Comparison of ENCODE assay signal across 18 cellular contexts in genomic region chr1:219713981-219714381, GRCh38.
A peak's percentile ranks its signal among the peaks of the same experiment; 100 is the strongest.
DNase-seq lines count a peak whose midpoint lies in the region; ATAC-seq, FAIRE-seq and TF ChIP-seq lines count a peak whose summit lies in the region.
"Had no signal": no experiment of that assay in that cellular context is flagged by ENCODE, and none has a peak within 500 bp of the region (broad histone marks: within the 10 kb centered on the region; RNA-seq: fewer than 3 reads in every experiment).

No MANE protein-coding gene starts in this region.

- 67 to 71% methylated on average over 4 of the region's 4 CpGs for WGBS in pancreas, 2 donors

- intact Hi-C loops in pancreas (cut with DNase I), result no loop called here

- TF ChIP-seq CTCF in pancreas (IDR thresholded peaks at IDR 0.05), result no peak

- peak; percentile 14 for DNase-seq in DMS53 treated with DMSO at 0.1 percent for 48 hours (lab: John Stamatoyannopoulos, UW; ENCODE audit: unreplicated experiment)
- peak; percentile 45 to 79 for DNase-seq in SJCRH30
- peak; percentile 23 for DNase-seq in dedifferentiated amniotic fluid mesenchymal stem cell (ENCODE audit: extremely low spot score)
- peak; percentile 52 for DNase-seq in pons (ENCODE audit: low spot score)
- DNase-seq in activated naive CD4-positive, alpha-beta T cell (lab: John Stamatoyannopoulos, UW), result no peak
- no peak for DNase-seq in NCI-H345 treated with DMSO at 0.1 percent for 48 hours (lab: John Stamatoyannopoulos, UW; ENCODE audit: unreplicated experiment)
- DNase-seq in iPS-NIHi7 (ENCODE audit: extremely low spot score), result no peak
- DNase-seq in pancreas, result no peak
- DNase-seq: activated T-cell treated with anti-CD3 and anti-CD28 coated beads, Interleukin-2, amount 50 U/mL, for 48 hours; effector memory CD4-positive, alpha-beta T cell; NCI-H2171; SHP77; T-helper 1 cell had no signal

- no peak for FAIRE-seq in pancreas (lab: Jason Lieb, UNC)
- FAIRE-seq: H54 had no signal

- H3K4me3 ChIP-seq in SJCRH30 (no peak overlapping the region), pancreas (no peak overlapping the region)
- H3K4me3 ChIP-seq: ascending aorta, gastroesophageal sphincter, right atrium auricular region had no signal

- no peaks in the 10 kb centered on the region for H3K27me3 ChIP-seq in SJCRH30
- H3K27me3 ChIP-seq in pancreas, result no peaks in the 10 kb centered on the region
- H3K27me3 ChIP-seq: ascending aorta, right atrium auricular region had no signal

- H3K27ac ChIP-seq in SJCRH30, result peak overlapping the region; percentile 49
- H3K27ac ChIP-seq in pancreas, result no peak overlapping the region
- H3K27ac ChIP-seq: ascending aorta, gastroesophageal sphincter, right atrium auricular region had no signal

- H3K36me3 ChIP-seq in SJCRH30 (no peaks in the 10 kb centered on the region), pancreas (no peaks in the 10 kb centered on the region)
- H3K36me3 ChIP-seq: ascending aorta, gastroesophageal sphincter, right atrium auricular region had no signal

- H3K4me1 ChIP-seq in SJCRH30 (peaks cover 17% of the 10 kb centered on the region), pancreas (no peaks in the 10 kb centered on the region)
- H3K4me1 ChIP-seq: ascending aorta, gastroesophageal sphincter, right atrium auricular region had no signal

- ATAC-seq in pancreas, result no peak
- ATAC-seq: esophagus mucosa, gastroesophageal sphincter had no signal

- no peaks in the 10 kb centered on the region for H3K9me3 ChIP-seq in SJCRH30 (replicated peaks)
- no peaks in the 10 kb centered on the region for H3K9me3 ChIP-seq in pancreas
- H3K9me3 ChIP-seq: ascending aorta, gastroesophageal sphincter, right atrium auricular region had no signal

Comparison
In these comparisons a context has a peak if more than half of its experiments do, and no peak if none do; other contexts are left out.
1. DNase-seq: peak in DMS53 treated with DMSO at 0.1 percent for 48 hours (single experiment), SJCRH30 (2 of 2), dedifferentiated amniotic fluid mesenchymal stem cell (single experiment) and pons (single experiment); none in activated naive CD4-positive, alpha-beta T cell (0 of 4), NCI-H345 treated with DMSO at 0.1 percent for 48 hours (single experiment), iPS-NIHi7 (single experiment) and pancreas (0 of 6).